In genomic region chrX:10615931-10616780, GRCh38 we compare ENCODE assay signal across 8 cellular contexts. TPM values are rescaled to one million over a fixed set of nuclear protein-coding genes. Genes with fewer than 3 reads are reported as not detected.
DNase-seq lines count a peak whose midpoint lies in the region; ATAC-seq and TF ChIP-seq lines count a peak whose summit lies in the region.

No MANE protein-coding gene starts in this region.

- H3K4me3 ChIP-seq in GM06990 (replicated peaks; ENCODE audit: low read depth, low read length) (no peak overlapping the region), right atrium auricular region (no peak overlapping the region), skeletal muscle satellite cell (ENCODE audit: low read length) (no peak overlapping the region)

- H3K27ac Mint-ChIP-seq in activated B cell treated with CpG ODN at 0.5 μM for 24 hours, result no peak overlapping the region

- H3K27me3 Mint-ChIP-seq in activated B cell treated with CpG ODN at 0.5 μM for 24 hours, result peaks cover 18% of the 10 kb centered on the region

- H3K9me3 ChIP-seq in right atrium auricular region (no peaks in the 10 kb centered on the region), skeletal muscle satellite cell (replicated peaks; ENCODE audit: low read length) (no peaks in the 10 kb centered on the region)

- intact Hi-C loops in activated B cell treated with CpG ODN at 0.5 μM for 24 hours (cut with micrococcal nuclease), result loop anchor here (1.0 to 10.0 kb wide), 2 partner anchors 427 to 631 kb away; no protein-coding TSS in a partner anchor

- H3K4me3 Mint-ChIP-seq in activated B cell treated with CpG ODN at 0.5 μM for 24 hours, result no peak overlapping the region

- CTCF ChIA-PET in activated B cell treated with CpG ODN at 0.5 μM for 24 hours (lab: Charles Lee), result interaction anchor here (1.5 to 6.2 kb wide), 2 partner anchors 16 to 426 kb away, joined by 4 to 63 read pairs; no protein-coding TSS in a partner anchor

- TF ChIP-seq CTCF in GM06990 (IDR thresholded peaks at IDR 0.05; ENCODE audit: insufficient read depth, low read length, poor library complexity, severe bottlenecking) (peak; percentile 71), activated B cell treated with CpG ODN at 0.5 μM for 24 hours (IDR thresholded peaks at IDR 0.05) (no peak), right atrium auricular region (IDR thresholded peaks at IDR 0.05) (peak; percentile 35 to 69)

- H3K27me3 ChIP-seq in GM06990 (replicated peaks; ENCODE audit: control insufficient read depth, insufficient read depth, low read length) (peaks cover 2% of the 10 kb centered on the region; the same call in 1 of the 2 replicates), right atrium auricular region (no peaks in the 10 kb centered on the region), skeletal muscle satellite cell (ENCODE audit: control insufficient read depth, insufficient read depth, low read length) (no peaks in the 10 kb centered on the region)

- no peaks in the 10 kb centered on the region for H3K36me3 Mint-ChIP-seq in activated B cell treated with CpG ODN at 0.5 μM for 24 hours (ENCODE audit: low read depth)

- H3K9ac ChIP-seq in skeletal muscle satellite cell (ENCODE audit: low read depth, low read length), result peak overlapping the region; percentile 34

- DNase-seq in GM06990 (ENCODE audit: extremely low read depth, insufficient read length), result no peak
- DNase-seq in NCI-H1105 (lab: John Stamatoyannopoulos, UW), result peak; percentile 39
- DNase-seq in activated B cell treated with CpG ODN at 0.5 μM for 24 hours, result no peak
- no peak for DNase-seq in right atrium auricular region (ENCODE audit: low spot score)

- ATAC-seq in GM21786 (IDR thresholded peaks at IDR 0.05; ENCODE audit: unreplicated experiment) (peak; percentile 69), activated B cell treated with CpG ODN at 0.5 μM for 24 hours (ENCODE audit: low read depth) (peak; percentile 57), HG02759 (IDR thresholded peaks at IDR 0.05; ENCODE audit: unreplicated experiment) (no peak), HG02884 (IDR thresholded peaks at IDR 0.05; ENCODE audit: unreplicated experiment) (no peak)

- peak overlapping the region in 1 of 2 donors; percentile 1 for H3K27ac ChIP-seq in right atrium auricular region

- H3K4me1 ChIP-seq in right atrium auricular region (no peaks in the 10 kb centered on the region), skeletal muscle satellite cell (ENCODE audit: control insufficient read depth, insufficient read depth, low read length) (peaks cover 27% of the 10 kb centered on the region)

- peak overlapping the region; percentile 63 for H3K4me2 ChIP-seq in skeletal muscle satellite cell (ENCODE audit: low read length)

- H3K4me1 Mint-ChIP-seq in activated B cell treated with CpG ODN at 0.5 μM for 24 hours, result peaks cover 15% of the 10 kb centered on the region

- H3K9me3 Mint-ChIP-seq in activated B cell treated with CpG ODN at 0.5 μM for 24 hours, result no peaks in the 10 kb centered on the region

- H3K36me3 ChIP-seq in GM06990 (ENCODE audit: control insufficient read depth, insufficient read depth, low read length), result no peaks in the 10 kb centered on the region
- no peaks in the 10 kb centered on the region for H3K36me3 ChIP-seq in right atrium auricular region
- H3K36me3 ChIP-seq in skeletal muscle satellite cell (ENCODE audit: insufficient read depth, low read length), result no peaks in the 10 kb centered on the region

- POLR2A ChIA-PET in activated B cell treated with CpG ODN at 0.5 μM for 24 hours (lab: Charles Lee), result no interaction called here

RNA-seq across cellular contexts. Expression of gene MID1, which starts 4.2 kb away (rescaled TPM):
- total RNA-seq in activated B cell treated with CpG ODN at 0.5 μM for 24 hours (0.18 TPM in 1 of 2 replicates, not detected in the other), right atrium auricular region (1 to 10 TPM; 8.0 to 9.6 TPM)
- 5.2 and 5.3 TPM in 2 replicates for total RNA-seq in skeletal muscle satellite cell (2012; rRNA removed)

Comparison
In these comparisons a context has a peak if more than half of its experiments do, and no peak if none do; other contexts are left out.
1. ATAC-seq: peak in GM21786 (single experiment) and activated B cell treated with CpG ODN at 0.5 μM for 24 hours (single experiment); none in HG02759 (single experiment) and HG02884 (single experiment).